ENCODE assay signal across 16 cellular contexts in genomic region chr11:4134844-4135243, GRCh38. TPM values are rescaled to one million over a fixed set of nuclear protein-coding genes. Genes with fewer than 3 reads are reported as not detected.
A peak's percentile ranks its signal among the peaks of the same experiment; 100 is the strongest.
DNase-seq lines count a peak whose midpoint lies in the region; ATAC-seq, FAIRE-seq and TF ChIP-seq lines count a peak whose summit lies in the region.
"Had no signal": no experiment of that assay in that cellular context is flagged by ENCODE, and none has a peak within 500 bp of the region (broad histone marks: within the 10 kb centered on the region; RNA-seq: fewer than 3 reads in every experiment).

No MANE protein-coding gene starts in this region.

- no peak overlapping the region for H2AK5ac ChIP-seq in mesendoderm (ENCODE audit: low read length)

- no peak for TF ChIP-seq POLR2A in HepG2 (IDR thresholded peaks at IDR 0.05; ENCODE audit: insufficient read depth in 1 of 2, low read depth in 2 of 2, low read length in 2 of 2)

- no peak overlapping the region for H3K4ac ChIP-seq in mesendoderm (ENCODE audit: low read depth, low read length)

- no peak overlapping the region for H4K5ac ChIP-seq in mesendoderm (ENCODE audit: low read length)

- no peaks in the 10 kb centered on the region for H3K27me3 Mint-ChIP-seq in central memory CD8-positive, alpha-beta T cell
- H3K27me3 Mint-ChIP-seq: CD4-positive, alpha-beta memory T cell; naive thymus-derived CD4-positive, alpha-beta T cell had no signal

- H3K9ac ChIP-seq in HepG2 (ENCODE audit: insufficient read depth, low read depth, low read length) (no peak overlapping the region), mesendoderm (ENCODE audit: low read length) (no peak overlapping the region)

- peaks cover 34% of the 10 kb centered on the region for H3K36me3 Mint-ChIP-seq in central memory CD8-positive, alpha-beta T cell (ENCODE audit: insufficient read depth)

- H3K4me2 ChIP-seq in HepG2 (ENCODE audit: low read depth, low read length), result no peak overlapping the region
- H3K4me2 ChIP-seq in mesendoderm (ENCODE audit: low read length), result no peak overlapping the region

- H3K27me3 ChIP-seq in BJ (ENCODE audit: control insufficient read depth, insufficient read depth, low read length) (no peaks in the 10 kb centered on the region), HepG2 (ENCODE audit: control insufficient read depth in 1 of 2, insufficient read depth in 2 of 2, low read length in 2 of 2) (no peaks in the 10 kb centered on the region), mesendoderm (ENCODE audit: insufficient read depth, low read length, poor library complexity) (no peaks in the 10 kb centered on the region)
- H3K27me3 ChIP-seq: cardiac muscle cell, right lobe of liver had no signal

- no peaks in the 10 kb centered on the region for H3K9me3 ChIP-seq in HepG2 (ENCODE audit: low read length)
- no peaks in the 10 kb centered on the region for H3K9me3 ChIP-seq in mucosa of descending colon
- H3K9me3 ChIP-seq: right lobe of liver had no signal

- POLR2A ChIA-PET in BJ (lab: Charles Lee), result no interaction called here
- POLR2A ChIA-PET in HepG2 (lab: Yijun Ruan, JAX), result no interaction called here

- H3K79me2 ChIP-seq in HepG2 (ENCODE audit: insufficient read depth, low read length), result no peaks in the 10 kb centered on the region
- H3K79me2 ChIP-seq in mesendoderm (ENCODE audit: control insufficient read depth, insufficient read depth, low read length), result no peaks in the 10 kb centered on the region

- H4K20me1 ChIP-seq in HepG2 (ENCODE audit: insufficient read depth, low read length), result no peaks in the 10 kb centered on the region

- H3K36me3 ChIP-seq in BJ (ENCODE audit: control insufficient read depth, insufficient read depth, low read length) (peaks cover 2% of the 10 kb centered on the region), HepG2 (replicated peaks in 1 of 2; ENCODE audit: control insufficient read depth in 1 of 2, insufficient read depth in 2 of 2, low read length in 2 of 2) (peaks cover 2 to 48% of the 10 kb centered on the region in 2 experiments; a peak in 3 of 5 replicates), mesendoderm (ENCODE audit: control insufficient read depth, insufficient read depth, low read length) (peaks cover 3% of the 10 kb centered on the region), mucosa of descending colon (ENCODE audit: low read depth) (no peaks in the 10 kb centered on the region)

- H2BK120ac ChIP-seq in mesendoderm (ENCODE audit: low read depth, low read length), result no peak overlapping the region

- H3K56ac ChIP-seq in mesendoderm (ENCODE audit: low read length), result no peak overlapping the region

- no peaks in the 10 kb centered on the region for H3K4me1 Mint-ChIP-seq in central memory CD8-positive, alpha-beta T cell

- H3K27ac Mint-ChIP-seq in central memory CD8-positive, alpha-beta T cell (ENCODE audit: low read depth), result peak overlapping the region; percentile 69
- H3K27ac Mint-ChIP-seq: naive thymus-derived CD4-positive, alpha-beta T cell had no signal

- no peak overlapping the region for H4K8ac ChIP-seq in mesendoderm (ENCODE audit: low read depth, low read length)

- CTCF ChIA-PET in BJ (lab: Yijun Ruan, JAX) (interaction anchor here (0.7 to 1.2 kb wide), 2 partner anchors 52 to 281 kb away, joined by 3 read pairs; no protein-coding TSS in a partner anchor), HepG2 (lab: Yijun Ruan, JAX; ENCODE audit: low intra/inter-chr PET ratio, low total read pairs) (no interaction called here)

- TF ChIP-seq EP300 in HepG2 (IDR thresholded peaks at IDR 0.05; ENCODE audit: low read depth in 2 of 2, low read length in 2 of 2), result no peak
- TF ChIP-seq EP300 in HepG2 (CRISPR knock-in tag; IDR thresholded peaks at IDR 0.05; ENCODE audit: borderline replicate concordance), result no peak

- FAIRE-seq in HepG2 (lab: Jason Lieb, UNC), result no peak
- FAIRE-seq: keratinocyte had no signal

- in situ Hi-C loops in HepG2 (cut with HindIII; ENCODE audit: extremely low pct_ligation_motif_present, low pct_unique_long_range_greater_than_20kb), result no loop called here

- TF ChIP-seq CTCF in BJ (IDR thresholded peaks at IDR 0.05; ENCODE audit: insufficient read depth, low read depth, low read length) (no peak), LNCaP clone FGC (IDR thresholded peaks at IDR 0.05; ENCODE audit: control insufficient read depth, extremely low read depth, insufficient read depth) (no peak), HepG2 (CRISPR knock-in tag; IDR thresholded peaks at IDR 0.05) (no peak), mucosa of descending colon (IDR thresholded peaks at IDR 0.05) (no peak)

- no peak overlapping the region for H3K4me3 ChIP-seq in BJ (ENCODE audit: low read depth, low read length)
- no peak overlapping the region for H3K4me3 ChIP-seq in LNCaP clone FGC (ENCODE audit: low read depth, low read length)
- no peak overlapping the region for H3K4me3 ChIP-seq in HepG2 (replicated peaks in 1 of 3; ENCODE audit: insufficient read depth in 1 of 3, low read depth in 2 of 3, low read length in 3 of 3)
- no peak overlapping the region for H3K4me3 ChIP-seq in mesendoderm (ENCODE audit: low read length)
- H3K4me3 ChIP-seq in mucosa of descending colon, result no peak overlapping the region
- H3K4me3 ChIP-seq: cardiac muscle cell, right lobe of liver had no signal

- no peak overlapping the region for H3K23ac ChIP-seq in mesendoderm (ENCODE audit: low read length)

- H3K4me1 ChIP-seq in HepG2 (ENCODE audit: insufficient read depth, low read length) (peaks cover 15% of the 10 kb centered on the region), mesendoderm (ENCODE audit: control insufficient read depth, low read depth, low read length) (no peaks in the 10 kb centered on the region), mucosa of descending colon (ENCODE audit: low read depth) (no peaks in the 10 kb centered on the region)
- H3K4me1 ChIP-seq: right lobe of liver had no signal

- intact Hi-C loops in HepG2 (cut with micrococcal nuclease; ENCODE audit: unreplicated experiment), result no loop called here
- intact Hi-C loops in mucosa of descending colon (cut with DNase I, micrococcal nuclease), result no loop called here

- no peaks in the 10 kb centered on the region for H3K9me3 Mint-ChIP-seq in central memory CD8-positive, alpha-beta T cell

- no peak overlapping the region for H3K18ac ChIP-seq in mesendoderm (ENCODE audit: low read length)

- BruUV-seq in HepG2 (replicated peaks; lab: Mats Ljungman, UMichigan), result no TSS peak

- ATAC-seq in central memory CD8-positive, alpha-beta T cell (replicated peaks; ENCODE audit: extremely low read depth, poor library complexity, severe bottlenecking), result no peak
- no peak for ATAC-seq in HepG2
- ATAC-seq in HG03521 (IDR thresholded peaks at IDR 0.05; ENCODE audit: unreplicated experiment), result no peak
- no peak for ATAC-seq in mucosa of descending colon
- ATAC-seq: naive thymus-derived CD4-positive, alpha-beta T cell had no signal

- H3K4me3 Mint-ChIP-seq in central memory CD8-positive, alpha-beta T cell, result no peak overlapping the region
- H3K4me3 Mint-ChIP-seq: CD4-positive, alpha-beta memory T cell; naive thymus-derived CD4-positive, alpha-beta T cell had no signal

- no peak for TF ChIP-seq RAD21 in HepG2 (CRISPR knock-in tag; IDR thresholded peaks at IDR 0.05)

- no peaks in the 10 kb centered on the region for H3K79me1 ChIP-seq in mesendoderm (ENCODE audit: low read length)

- DNase-seq in BJ (ENCODE audit: low read depth) (peak; percentile 37), LNCaP clone FGC (ENCODE audit: low read depth) (peak; percentile 11), HepG2 (ENCODE audit: low spot score) (peak; percentile 51), mesendoderm (no peak), mucosa of descending colon (no peak)
- no peak for DNase-seq in central memory CD8-positive, alpha-beta T cell (ENCODE audit: low spot score in 2 of 2)
- no peak for DNase-seq in activated T-cell treated with anti-CD3 and anti-CD28 coated beads, Interleukin-2, amount 50 U/mL, for 48 hours
- DNase-seq: CD4-positive, alpha-beta memory T cell; naive thymus-derived CD4-positive, alpha-beta T cell; NCI-H2171 treated with DMSO at 0.1 percent for 48 hours; right lobe of liver; stimulated activated naive CD4-positive, alpha-beta T cell treated with Interleukin-2 at 50 U/mL for 16 hours; T-helper 1 cell had no signal

- H3K27ac ChIP-seq in HepG2 (ENCODE audit: extremely low read length, insufficient read depth, low read length) (no peak overlapping the region), mesendoderm (ENCODE audit: low read depth, low read length) (no peak overlapping the region)
- H3K27ac ChIP-seq: cardiac muscle cell, right lobe of liver had no signal

- H2AFZ ChIP-seq in HepG2 (ENCODE audit: low read length), result no peak overlapping the region

- H2BK5ac ChIP-seq in mesendoderm (ENCODE audit: low read length), result no peak overlapping the region

- H2BK15ac ChIP-seq in mesendoderm (replicated peaks; ENCODE audit: low read depth), result no peak overlapping the region

TF ChIP-seq in HepG2, 621 proteins besides CTCF, POLR2A, EP300 and RAD21 (continues in another document):
- no peak for TF ChIP-seq ZNF83 (CRISPR knock-in tag; IDR thresholded peaks at IDR 0.05; ENCODE audit: borderline replicate concordance)

RNA-seq across cellular contexts. Expression of gene RRM1, which starts 40.2 kb away (rescaled TPM):
- 68.9 and 86.5 TPM in 2 replicates for polyA plus RNA-seq in BJ (2011; rRNA removed)
- polyA minus RNA-seq in BJ (2011; rRNA and poly(A)+ RNA removed), result 66.5 and 81.9 TPM in 2 replicates
- total RNA-seq in HepG2 (2016; rRNA removed; fragmentation: Illumina TruSeq; extraction: Trizol), result 108 and 168 TPM in 2 replicates
- total RNA-seq in HepG2 (2016; cell fraction: cytosol; rRNA removed; fragmentation: Illumina TruSeq; extraction: Trizol; ENCODE audit: low read depth), result 9.2 and 12.3 TPM in 2 replicates
- 109 and 177 TPM in 2 replicates for total RNA-seq in HepG2 (2016; cell fraction: insoluble cytoplasmic fraction; rRNA removed; fragmentation: Illumina TruSeq; extraction: Trizol)
- total RNA-seq in HepG2 (2016; cell fraction: membrane; rRNA removed; fragmentation: Illumina TruSeq; extraction: Trizol), result 21.5 and 26.6 TPM in 2 replicates
- total RNA-seq in HepG2 (2016; cell fraction: nucleus; rRNA removed; fragmentation: Illumina TruSeq; extraction: Trizol), result 49.7 and 51.5 TPM in 2 replicates
- polyA plus RNA-seq in HepG2 (2011; rRNA removed), result 11.8 and 17.3 TPM in 2 replicates
- 12.7 and 13.8 TPM in 2 replicates for polyA plus RNA-seq in HepG2 (2011; cell fraction: cytosol; rRNA removed)
- 6.5 and 8.2 TPM in 2 replicates for polyA plus RNA-seq in HepG2 (2011; cell fraction: nucleus; rRNA removed)
- polyA plus RNA-seq in HepG2 (2012), result 20.3 and 37.0 TPM in 2 replicates
- polyA plus RNA-seq in HepG2 (2016; cell fraction: cytosol; fragmentation: Illumina TruSeq; extraction: Trizol; ENCODE audit: low read depth), result 4.7 and 4.8 TPM in 2 replicates
- polyA plus RNA-seq in HepG2 (2016; cell fraction: insoluble cytoplasmic fraction; fragmentation: Illumina TruSeq; extraction: Trizol; ENCODE audit: low read depth), result 110 and 120 TPM in 2 replicates
- polyA plus RNA-seq in HepG2 (2016; cell fraction: membrane; fragmentation: Illumina TruSeq; extraction: Trizol; ENCODE audit: low read depth), result 10.4 and 12.0 TPM in 2 replicates
- polyA plus RNA-seq in HepG2 (2016; cell fraction: nucleus; fragmentation: Illumina TruSeq; extraction: Trizol; ENCODE audit: insufficient read depth, low read depth), result 40.5 and 42.7 TPM in 2 replicates
- polyA minus RNA-seq in HepG2 (2011; rRNA and poly(A)+ RNA removed; ENCODE audit: low replicate concordance), result 76.9 and 614 TPM in 2 replicates
- polyA minus RNA-seq in HepG2 (2011; cell fraction: cytosol; rRNA and poly(A)+ RNA removed), result 23.6 and 31.9 TPM in 2 replicates
- 23.6 and 25.0 TPM in 2 replicates for polyA minus RNA-seq in HepG2 (2011; cell fraction: nucleus; rRNA and poly(A)+ RNA removed)
- polyA plus RNA-seq in mesendoderm (2013, experiment 1 of 2), result 76.0 TPM
- 75.9 TPM for polyA plus RNA-seq in mesendoderm (2013, experiment 2 of 2)
- 10 to 100 TPM; 29.5 to 63.4 (median 36.3) TPM for total RNA-seq in mucosa of descending colon

Comparison
In these comparisons a context has a peak if more than half of its experiments do, and no peak if none do; other contexts are left out.
1. DNase-seq: peak in BJ (single experiment), LNCaP clone FGC (single experiment) and HepG2 (single experiment); none in central memory CD8-positive, alpha-beta T cell (0 of 2), mesendoderm (single experiment), activated T-cell treated with anti-CD3 and anti-CD28 coated beads, Interleukin-2, amount 50 U/mL, for 48 hours (0 of 2) and mucosa of descending colon (0 of 3).